ENCODE assay signal across 17 cellular contexts in genomic region chr14:65910108-65910507, GRCh38.
A peak's percentile ranks its signal among the peaks of the same experiment; 100 is the strongest.
DNase-seq lines count a peak whose midpoint lies in the region; FAIRE-seq and TF ChIP-seq lines count a peak whose summit lies in the region.
"Had no signal": no experiment of that assay in that cellular context is flagged by ENCODE, and none has a peak within 500 bp of the region (broad histone marks: within the 10 kb centered on the region; RNA-seq: fewer than 3 reads in every experiment).

No MANE protein-coding gene starts in this region.

- no TSS peak for BruUV-seq in mammary epithelial cell (replicated peaks; lab: Mats Ljungman, UMichigan)

- CTCF ChIA-PET in mammary epithelial cell (lab: Charles Lee; ENCODE audit: low non-redundant PET) = no interaction called here

- no peaks in the 10 kb centered on the region for H3K79me2 ChIP-seq in mammary epithelial cell (ENCODE audit: insufficient read depth, low read length)

- H3K9ac ChIP-seq in mammary epithelial cell (ENCODE audit: insufficient read depth, low read length) = no peak overlapping the region

- in situ Hi-C loops in mammary epithelial cell (cut with MboI; ENCODE audit: low sequenced_read_pairs in 2 of 2) = no loop called here

- WGBS in mammary epithelial cell (ENCODE audit: low coverage, missing lambda C conversion rate) = 0% methylated on average over 2 of the region's 2 CpGs

- DNase-seq in AG20443 (ENCODE audit: low spot score) (peak; percentile 49), HTR-8/SVneo (ENCODE audit: insufficient read length, low spot score) (no peak), mammary epithelial cell (peak; percentile 2), kidney glomerular epithelial cell (lab: John Stamatoyannopoulos, UW) (peak; percentile 7), OCI-M1 (lab: John Stamatoyannopoulos, UW) (no peak), SIG-M5 treated with dmso at 0.1 percent for 504 hours (lab: John Stamatoyannopoulos, UW; ENCODE audit: unreplicated experiment) (no peak), HuH-7 (ENCODE audit: low spot score) (no peak), NCI-H1092 treated with DMSO at 0.1 percent for 48 hours (lab: John Stamatoyannopoulos, UW) (no peak)
- DNase-seq: activated CD4-positive, alpha-beta T cell treated with anti-CD3 and anti-CD28 coated beads, Interleukin-2, amount 50 U/mL, for 4 hours; KBM-7; NCI-H2029; sigmoid colon; stomach; T-helper 2 cell had no signal

- no peak overlapping the region for H3K27ac ChIP-seq in mammary epithelial cell (ENCODE audit: insufficient read depth, low read depth, low read length)
- H3K27ac ChIP-seq: C4-2B, foreskin keratinocyte, sigmoid colon, stomach had no signal

- TF ChIP-seq CTCF in mammary epithelial cell (conservative IDR thresholded peaks at IDR 0.05 in 1 of 2, IDR thresholded peaks at IDR 0.05 in 1 of 2; ENCODE audit: extremely low read depth in 1 of 2, insufficient read depth in 1 of 2, low read depth in 1 of 2, low read length in 2 of 2) = no peak

- H3K4me2 ChIP-seq in mammary epithelial cell (ENCODE audit: insufficient read depth, low read depth, low read length) = no peak overlapping the region

- H3K27me3 ChIP-seq in mammary epithelial cell (ENCODE audit: insufficient read depth, low read length) = no peaks in the 10 kb centered on the region
- H3K27me3 ChIP-seq: foreskin keratinocyte, sigmoid colon, stomach had no signal

- no peak overlapping the region for H2AFZ ChIP-seq in mammary epithelial cell (ENCODE audit: low read depth, low read length)

- H3K36me3 ChIP-seq in mammary epithelial cell (ENCODE audit: insufficient read depth, low read length) = no peaks in the 10 kb centered on the region
- H3K36me3 ChIP-seq: sigmoid colon, stomach had no signal

- no peaks in the 10 kb centered on the region for H3K9me3 ChIP-seq in mammary epithelial cell (replicated peaks; ENCODE audit: insufficient read depth, low read length)
- H3K9me3 ChIP-seq: sigmoid colon, stomach had no signal

- H3K4me3 ChIP-seq in mammary epithelial cell (replicated peaks in 1 of 3; ENCODE audit: insufficient read depth in 1 of 3, low read depth in 2 of 3, low read length in 3 of 3) = no peak overlapping the region
- H3K4me3 ChIP-seq: sigmoid colon, stomach had no signal

- H3K4me1 ChIP-seq in mammary epithelial cell (ENCODE audit: insufficient read depth, low read length) = no peaks in the 10 kb centered on the region
- H3K4me1 ChIP-seq: foreskin keratinocyte, stomach had no signal

- dilution Hi-C loops in mammary epithelial cell (cut with HindIII; ENCODE audit: low sequenced_read_pairs) = no loop called here

- peak; percentile 88 for FAIRE-seq in HTR-8/SVneo (lab: Jason Lieb, UNC)
- FAIRE-seq: keratinocyte had no signal

- no peaks in the 10 kb centered on the region for H4K20me1 ChIP-seq in mammary epithelial cell (ENCODE audit: insufficient read depth, low read length)

- intact Hi-C loops in mammary epithelial cell (cut with micrococcal nuclease) = no loop called here

Comparison
In these comparisons a context has a peak if more than half of its experiments do, and no peak if none do; other contexts are left out.
1. DNase-seq: peak in AG20443 (single experiment), mammary epithelial cell (single experiment) and kidney glomerular epithelial cell (single experiment); none in HTR-8/SVneo (single experiment), OCI-M1 (single experiment), SIG-M5 treated with dmso at 0.1 percent for 504 hours (single experiment), HuH-7 (single experiment) and NCI-H1092 treated with DMSO at 0.1 percent for 48 hours (single experiment).